Comparison of ENCODE assay signal across 11 cellular contexts in the genomic region with DNA sequence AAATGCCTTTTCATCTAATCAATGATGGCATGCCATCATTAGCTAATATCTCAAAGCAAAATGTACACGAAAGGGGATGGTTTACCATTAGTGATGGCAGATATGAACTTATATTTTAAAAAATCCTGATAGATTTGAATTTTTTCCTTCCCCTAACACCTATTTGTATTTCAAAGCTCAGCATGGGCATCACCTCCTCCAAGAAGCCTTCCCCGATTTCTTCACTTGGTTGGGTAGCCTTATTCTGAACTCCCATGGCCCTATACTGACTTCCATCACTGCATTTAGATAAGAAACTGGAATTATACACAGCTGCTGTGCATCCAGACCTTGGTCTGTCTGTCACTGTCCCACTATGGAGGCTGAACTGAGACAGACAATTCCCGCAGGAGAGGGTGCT.
"Had no signal": no experiment of that assay in that cellular context is flagged by ENCODE, and none has a peak within 500 bp of the region (broad histone marks: within the 10 kb centered on the region; RNA-seq: fewer than 3 reads in every experiment).

No MANE protein-coding gene starts in this region.

- FAIRE-seq: endothelial cell of umbilical vein, islet of Langerhans had no signal

- H3K27ac Mint-ChIP-seq: neural progenitor cell had no signal

- H3K4me3 Mint-ChIP-seq: neural progenitor cell had no signal

- ATAC-seq: foreskin keratinocyte, left lobe of liver had no signal

- DNase-seq: activated CD4-positive, CD25-positive, alpha-beta regulatory T cell treated with anti-CD3 and anti-CD28 coated beads, Interleukin-2, amount 50 U/mL, for 72 hours; activated effector memory CD4-positive, alpha-beta T cell treated with Interleukin-2 at 50 U/mL for 16 hours; foreskin keratinocyte; head of caudate nucleus; stimulated activated naive CD4-positive, alpha-beta T cell; SW 1271; T-helper 9 cell had no signal

- H3K9me3 Mint-ChIP-seq: neural progenitor cell had no signal
